ENCODE assay signal across 1 cellular context in the genomic region with DNA sequence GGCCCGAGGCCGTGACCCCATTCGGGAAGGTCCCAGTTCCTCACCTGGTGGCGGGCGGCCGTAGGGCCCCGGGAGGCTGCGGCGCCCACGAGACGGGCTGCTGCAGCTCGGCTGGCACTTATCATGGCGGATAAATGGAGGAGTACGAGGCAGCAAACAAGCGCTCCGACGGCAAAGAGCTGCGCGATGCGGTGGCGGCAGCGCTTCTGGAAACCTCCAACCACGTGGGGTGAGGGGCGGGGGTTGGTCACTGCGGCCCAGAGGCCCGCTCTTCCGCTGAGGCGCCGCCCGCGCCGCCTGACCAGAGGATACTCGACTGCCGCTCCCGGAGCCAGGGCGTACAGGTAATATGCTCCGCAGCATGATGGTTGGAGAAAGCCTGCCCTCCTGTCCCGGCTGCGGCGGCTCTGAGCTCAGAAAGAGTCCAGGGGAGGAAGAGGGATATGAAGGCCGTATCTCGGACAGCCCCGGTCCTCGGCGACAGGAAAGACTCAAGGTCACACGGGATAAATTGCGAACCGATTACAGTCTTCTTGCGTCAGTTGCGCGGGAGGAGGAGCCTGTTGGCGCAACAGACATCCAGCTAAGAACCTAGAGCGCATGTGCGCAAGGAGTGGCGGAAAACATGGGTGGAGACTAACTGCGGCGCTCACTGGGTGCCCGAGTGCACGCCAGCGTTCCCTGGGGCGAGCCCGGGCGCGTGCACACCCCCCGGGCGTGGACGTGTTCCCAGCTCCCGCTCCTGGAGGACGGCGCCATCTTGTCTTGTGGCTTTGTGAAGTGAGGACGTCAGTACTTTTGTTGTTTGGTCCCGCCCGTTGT.
TF ChIP-seq lines count a peak whose summit lies in the region.

A gene (minus strand): TSS at position 208 of the 822 bp plus-strand sequence. CDS start 83 bp downstream, at position 125.

TF ChIP-seq in HepG2, 621 proteins besides CTCF, POLR2A, EP300 and RAD21 (continued from another document and continues in another):
- peak; percentile 65; the same call in 1 of the 2 replicates for TF ChIP-seq JUNB (CRISPR knock-in tag; IDR thresholded peaks at IDR 0.05; ENCODE audit: borderline replicate concordance)
- TF ChIP-seq, protein P1, sequence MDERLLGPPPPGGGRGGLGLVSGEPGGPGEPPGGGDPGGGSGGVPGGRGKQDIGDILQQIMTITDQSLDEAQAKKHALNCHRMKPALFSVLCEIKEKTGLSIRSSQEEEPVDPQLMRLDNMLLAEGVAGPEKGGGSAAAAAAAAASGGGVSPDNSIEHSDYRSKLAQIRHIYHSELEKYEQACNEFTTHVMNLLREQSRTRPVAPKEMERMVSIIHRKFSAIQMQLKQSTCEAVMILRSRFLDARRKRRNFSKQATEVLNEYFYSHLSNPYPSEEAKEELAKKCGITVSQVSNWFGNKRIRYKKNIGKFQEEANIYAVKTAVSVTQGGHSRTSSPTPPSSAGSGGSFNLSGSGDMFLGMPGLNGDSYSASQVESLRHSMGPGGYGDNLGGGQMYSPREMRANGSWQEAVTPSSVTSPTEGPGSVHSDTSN (CRISPR knock-in tag; IDR thresholded peaks at IDR 0.05) = no peak
- TF ChIP-seq ZNF460 (CRISPR knock-in tag; IDR thresholded peaks at IDR 0.05; ENCODE audit: borderline replicate concordance) = no peak
- TF ChIP-seq, protein P2, sequence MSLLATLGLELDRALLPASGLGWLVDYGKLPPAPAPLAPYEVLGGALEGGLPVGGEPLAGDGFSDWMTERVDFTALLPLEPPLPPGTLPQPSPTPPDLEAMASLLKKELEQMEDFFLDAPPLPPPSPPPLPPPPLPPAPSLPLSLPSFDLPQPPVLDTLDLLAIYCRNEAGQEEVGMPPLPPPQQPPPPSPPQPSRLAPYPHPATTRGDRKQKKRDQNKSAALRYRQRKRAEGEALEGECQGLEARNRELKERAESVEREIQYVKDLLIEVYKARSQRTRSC (CRISPR knock-in tag; IDR thresholded peaks at IDR 0.05; ENCODE audit: low read depth) = no peak
- TF ChIP-seq, protein P3, sequence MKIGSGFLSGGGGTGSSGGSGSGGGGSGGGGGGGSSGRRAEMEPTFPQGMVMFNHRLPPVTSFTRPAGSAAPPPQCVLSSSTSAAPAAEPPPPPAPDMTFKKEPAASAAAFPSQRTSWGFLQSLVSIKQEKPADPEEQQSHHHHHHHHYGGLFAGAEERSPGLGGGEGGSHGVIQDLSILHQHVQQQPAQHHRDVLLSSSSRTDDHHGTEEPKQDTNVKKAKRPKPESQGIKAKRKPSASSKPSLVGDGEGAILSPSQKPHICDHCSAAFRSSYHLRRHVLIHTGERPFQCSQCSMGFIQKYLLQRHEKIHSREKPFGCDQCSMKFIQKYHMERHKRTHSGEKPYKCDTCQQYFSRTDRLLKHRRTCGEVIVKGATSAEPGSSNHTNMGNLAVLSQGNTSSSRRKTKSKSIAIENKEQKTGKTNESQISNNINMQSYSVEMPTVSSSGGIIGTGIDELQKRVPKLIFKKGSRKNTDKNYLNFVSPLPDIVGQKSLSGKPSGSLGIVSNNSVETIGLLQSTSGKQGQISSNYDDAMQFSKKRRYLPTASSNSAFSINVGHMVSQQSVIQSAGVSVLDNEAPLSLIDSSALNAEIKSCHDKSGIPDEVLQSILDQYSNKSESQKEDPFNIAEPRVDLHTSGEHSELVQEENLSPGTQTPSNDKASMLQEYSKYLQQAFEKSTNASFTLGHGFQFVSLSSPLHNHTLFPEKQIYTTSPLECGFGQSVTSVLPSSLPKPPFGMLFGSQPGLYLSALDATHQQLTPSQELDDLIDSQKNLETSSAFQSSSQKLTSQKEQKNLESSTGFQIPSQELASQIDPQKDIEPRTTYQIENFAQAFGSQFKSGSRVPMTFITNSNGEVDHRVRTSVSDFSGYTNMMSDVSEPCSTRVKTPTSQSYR (CRISPR knock-in tag; IDR thresholded peaks at IDR 0.05; ENCODE audit: borderline replicate concordance) = peak; percentile 62
- TF ChIP-seq ZFP36L2 (CRISPR knock-in tag; IDR thresholded peaks at IDR 0.05) = no peak
- no peak; the same call in 1 of the 2 replicates for TF ChIP-seq MLLT10 (CRISPR knock-in tag; IDR thresholded peaks at IDR 0.05)
- TF ChIP-seq ZC3H13 (CRISPR knock-in tag; IDR thresholded peaks at IDR 0.05) = peak; percentile 92
- no peak for TF ChIP-seq TRIM24 (CRISPR knock-in tag; IDR thresholded peaks at IDR 0.05)
- TF ChIP-seq, protein P4, sequence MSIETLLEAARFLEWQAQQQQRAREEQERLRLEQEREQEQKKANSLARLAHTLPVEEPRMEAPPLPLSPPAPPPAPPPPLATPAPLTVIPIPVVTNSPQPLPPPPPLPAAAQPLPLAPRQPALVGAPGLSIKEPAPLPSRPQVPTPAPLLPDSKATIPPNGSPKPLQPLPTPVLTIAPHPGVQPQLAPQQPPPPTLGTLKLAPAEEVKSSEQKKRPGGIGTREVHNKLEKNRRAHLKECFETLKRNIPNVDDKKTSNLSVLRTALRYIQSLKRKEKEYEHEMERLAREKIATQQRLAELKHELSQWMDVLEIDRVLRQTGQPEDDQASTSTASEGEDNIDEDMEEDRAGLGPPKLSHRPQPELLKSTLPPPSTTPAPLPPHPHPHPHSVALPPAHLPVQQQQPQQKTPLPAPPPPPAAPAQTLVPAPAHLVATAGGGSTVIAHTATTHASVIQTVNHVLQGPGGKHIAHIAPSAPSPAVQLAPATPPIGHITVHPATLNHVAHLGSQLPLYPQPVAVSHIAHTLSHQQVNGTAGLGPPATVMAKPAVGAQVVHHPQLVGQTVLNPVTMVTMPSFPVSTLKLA (IDR thresholded peaks at IDR 0.05) = peak; percentile 64; the same call in 1 of the 2 replicates
- 0 out of 2 replicates have a peak, but pooled peaks have one; percentile 63 for TF ChIP-seq KLF11 (CRISPR knock-in tag; IDR thresholded peaks at IDR 0.05)
- TF ChIP-seq TARDBP (CRISPR knock-in tag; IDR thresholded peaks at IDR 0.05) = peak; percentile 64
- no peak for TF ChIP-seq SOX6 (IDR thresholded peaks at IDR 0.05)
- TF ChIP-seq SOX6 (CRISPR knock-in tag; IDR thresholded peaks at IDR 0.05) = peak; percentile 71
- TF ChIP-seq, protein P5, sequence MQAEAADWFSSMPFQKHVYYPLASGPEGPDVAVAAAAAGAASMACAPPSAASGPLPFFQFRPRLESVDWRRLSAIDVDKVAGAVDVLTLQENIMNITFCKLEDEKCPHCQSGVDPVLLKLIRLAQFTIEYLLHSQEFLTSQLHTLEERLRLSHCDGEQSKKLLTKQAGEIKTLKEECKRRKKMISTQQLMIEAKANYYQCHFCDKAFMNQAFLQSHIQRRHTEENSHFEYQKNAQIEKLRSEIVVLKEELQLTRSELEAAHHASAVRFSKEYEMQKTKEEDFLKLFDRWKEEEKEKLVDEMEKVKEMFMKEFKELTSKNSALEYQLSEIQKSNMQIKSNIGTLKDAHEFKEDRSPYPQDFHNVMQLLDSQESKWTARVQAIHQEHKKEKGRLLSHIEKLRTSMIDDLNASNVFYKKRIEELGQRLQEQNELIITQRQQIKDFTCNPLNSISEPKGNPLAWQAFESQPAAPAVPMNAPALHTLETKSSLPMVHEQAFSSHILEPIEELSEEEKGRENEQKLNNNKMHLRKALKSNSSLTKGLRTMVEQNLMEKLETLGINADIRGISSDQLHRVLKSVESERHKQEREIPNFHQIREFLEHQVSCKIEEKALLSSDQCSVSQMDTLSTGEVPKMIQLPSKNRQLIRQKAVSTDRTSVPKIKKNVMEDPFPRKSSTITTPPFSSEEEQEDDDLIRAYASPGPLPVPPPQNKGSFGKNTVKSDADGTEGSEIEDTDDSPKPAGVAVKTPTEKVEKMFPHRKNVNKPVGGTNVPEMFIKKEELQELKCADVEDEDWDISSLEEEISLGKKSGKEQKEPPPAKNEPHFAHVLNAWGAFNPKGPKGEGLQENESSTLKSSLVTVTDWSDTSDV (CRISPR knock-in tag; IDR thresholded peaks at IDR 0.05) = no peak; the same call in 1 of the 2 replicates
- peak; percentile 70; the same call in 1 of the 2 replicates for TF ChIP-seq MTF1 (CRISPR knock-in tag; IDR thresholded peaks at IDR 0.05)
- peak; percentile 73 for TF ChIP-seq ZNF205 (CRISPR knock-in tag; IDR thresholded peaks at IDR 0.05)
- TF ChIP-seq HNRNPUL1 (IDR thresholded peaks at IDR 0.05; ENCODE audit: low read depth, low read length) = no peak
- TF ChIP-seq, protein P6, sequence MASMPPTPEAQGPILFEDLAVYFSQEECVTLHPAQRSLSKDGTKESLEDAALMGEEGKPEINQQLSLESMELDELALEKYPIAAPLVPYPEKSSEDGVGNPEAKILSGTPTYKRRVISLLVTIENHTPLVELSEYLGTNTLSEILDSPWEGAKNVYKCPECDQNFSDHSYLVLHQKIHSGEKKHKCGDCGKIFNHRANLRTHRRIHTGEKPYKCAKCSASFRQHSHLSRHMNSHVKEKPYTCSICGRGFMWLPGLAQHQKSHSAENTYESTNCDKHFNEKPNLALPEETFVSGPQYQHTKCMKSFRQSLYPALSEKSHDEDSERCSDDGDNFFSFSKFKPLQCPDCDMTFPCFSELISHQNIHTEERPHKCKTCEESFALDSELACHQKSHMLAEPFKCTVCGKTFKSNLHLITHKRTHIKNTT (CRISPR knock-in tag; IDR thresholded peaks at IDR 0.05) = no peak
- TF ChIP-seq, protein P7, sequence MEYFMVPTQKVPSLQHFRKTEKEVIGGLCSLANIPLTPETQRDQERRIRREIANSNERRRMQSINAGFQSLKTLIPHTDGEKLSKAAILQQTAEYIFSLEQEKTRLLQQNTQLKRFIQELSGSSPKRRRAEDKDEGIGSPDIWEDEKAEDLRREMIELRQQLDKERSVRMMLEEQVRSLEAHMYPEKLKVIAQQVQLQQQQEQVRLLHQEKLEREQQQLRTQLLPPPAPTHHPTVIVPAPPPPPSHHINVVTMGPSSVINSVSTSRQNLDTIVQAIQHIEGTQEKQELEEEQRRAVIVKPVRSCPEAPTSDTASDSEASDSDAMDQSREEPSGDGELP (IDR thresholded peaks at IDR 0.05; ENCODE audit: borderline replicate concordance, low read depth) = peak; percentile 20; the same call in 1 of the 2 replicates
- TF ChIP-seq, protein P8, sequence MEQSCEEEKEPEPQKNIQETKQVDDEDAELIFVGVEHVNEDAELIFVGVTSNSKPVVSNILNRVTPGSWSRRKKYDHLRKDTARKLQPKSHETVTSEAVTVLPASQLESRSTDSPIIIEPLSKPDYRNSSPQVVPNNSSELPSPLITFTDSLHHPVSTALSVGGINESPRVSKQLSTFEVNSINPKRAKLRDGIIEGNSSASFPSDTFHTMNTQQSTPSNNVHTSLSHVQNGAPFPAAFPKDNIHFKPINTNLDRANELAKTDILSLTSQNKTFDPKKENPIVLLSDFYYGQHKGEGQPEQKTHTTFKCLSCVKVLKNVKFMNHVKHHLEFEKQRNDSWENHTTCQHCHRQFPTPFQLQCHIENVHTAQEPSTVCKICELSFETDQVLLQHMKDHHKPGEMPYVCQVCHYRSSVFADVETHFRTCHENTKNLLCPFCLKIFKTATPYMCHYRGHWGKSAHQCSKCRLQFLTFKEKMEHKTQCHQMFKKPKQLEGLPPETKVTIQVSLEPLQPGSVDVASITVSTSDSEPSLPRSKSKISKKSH (CRISPR knock-in tag; IDR thresholded peaks at IDR 0.05; ENCODE audit: borderline replicate concordance) = no peak; the same call in 1 of the 2 replicates
- TF ChIP-seq ZMAT3 (CRISPR knock-in tag; conservative IDR thresholded peaks at IDR 0.05) = peak; percentile 93
- TF ChIP-seq, protein P9, sequence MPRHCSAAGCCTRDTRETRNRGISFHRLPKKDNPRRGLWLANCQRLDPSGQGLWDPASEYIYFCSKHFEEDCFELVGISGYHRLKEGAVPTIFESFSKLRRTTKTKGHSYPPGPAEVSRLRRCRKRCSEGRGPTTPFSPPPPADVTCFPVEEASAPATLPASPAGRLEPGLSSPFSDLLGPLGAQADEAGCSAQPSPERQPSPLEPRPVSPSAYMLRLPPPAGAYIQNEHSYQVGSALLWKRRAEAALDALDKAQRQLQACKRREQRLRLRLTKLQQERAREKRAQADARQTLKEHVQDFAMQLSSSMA (CRISPR knock-in tag; IDR thresholded peaks at IDR 0.05) = peak; percentile 98
- no peak for TF ChIP-seq NCOA2 (CRISPR knock-in tag; IDR thresholded peaks at IDR 0.05)
- TF ChIP-seq ZFY (CRISPR knock-in tag; IDR thresholded peaks at IDR 0.05) = peak; percentile 96
- no peak for TF ChIP-seq ZNF672 (CRISPR knock-in tag; IDR thresholded peaks at IDR 0.05)
- 0 out of 2 replicates have a peak, but pooled peaks have one; percentile 47 for TF ChIP-seq ZFP1 (CRISPR knock-in tag; IDR thresholded peaks at IDR 0.05)
- TF ChIP-seq, protein P10, sequence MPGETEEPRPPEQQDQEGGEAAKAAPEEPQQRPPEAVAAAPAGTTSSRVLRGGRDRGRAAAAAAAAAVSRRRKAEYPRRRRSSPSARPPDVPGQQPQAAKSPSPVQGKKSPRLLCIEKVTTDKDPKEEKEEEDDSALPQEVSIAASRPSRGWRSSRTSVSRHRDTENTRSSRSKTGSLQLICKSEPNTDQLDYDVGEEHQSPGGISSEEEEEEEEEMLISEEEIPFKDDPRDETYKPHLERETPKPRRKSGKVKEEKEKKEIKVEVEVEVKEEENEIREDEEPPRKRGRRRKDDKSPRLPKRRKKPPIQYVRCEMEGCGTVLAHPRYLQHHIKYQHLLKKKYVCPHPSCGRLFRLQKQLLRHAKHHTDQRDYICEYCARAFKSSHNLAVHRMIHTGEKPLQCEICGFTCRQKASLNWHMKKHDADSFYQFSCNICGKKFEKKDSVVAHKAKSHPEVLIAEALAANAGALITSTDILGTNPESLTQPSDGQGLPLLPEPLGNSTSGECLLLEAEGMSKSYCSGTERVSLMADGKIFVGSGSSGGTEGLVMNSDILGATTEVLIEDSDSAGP (CRISPR knock-in tag; IDR thresholded peaks at IDR 0.05; ENCODE audit: borderline replicate concordance) = peak; percentile 92
- no peak; the same call in 1 of the 2 replicates for TF ChIP-seq TSC22D2 (CRISPR knock-in tag; IDR thresholded peaks at IDR 0.05; ENCODE audit: borderline replicate concordance)
- TF ChIP-seq, protein P11, sequence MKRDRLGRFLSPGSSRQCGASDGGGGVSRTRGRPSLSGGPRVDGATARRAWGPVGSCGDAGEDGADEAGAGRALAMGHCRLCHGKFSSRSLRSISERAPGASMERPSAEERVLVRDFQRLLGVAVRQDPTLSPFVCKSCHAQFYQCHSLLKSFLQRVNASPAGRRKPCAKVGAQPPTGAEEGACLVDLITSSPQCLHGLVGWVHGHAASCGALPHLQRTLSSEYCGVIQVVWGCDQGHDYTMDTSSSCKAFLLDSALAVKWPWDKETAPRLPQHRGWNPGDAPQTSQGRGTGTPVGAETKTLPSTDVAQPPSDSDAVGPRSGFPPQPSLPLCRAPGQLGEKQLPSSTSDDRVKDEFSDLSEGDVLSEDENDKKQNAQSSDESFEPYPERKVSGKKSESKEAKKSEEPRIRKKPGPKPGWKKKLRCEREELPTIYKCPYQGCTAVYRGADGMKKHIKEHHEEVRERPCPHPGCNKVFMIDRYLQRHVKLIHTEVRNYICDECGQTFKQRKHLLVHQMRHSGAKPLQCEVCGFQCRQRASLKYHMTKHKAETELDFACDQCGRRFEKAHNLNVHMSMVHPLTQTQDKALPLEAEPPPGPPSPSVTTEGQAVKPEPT (CRISPR knock-in tag; IDR thresholded peaks at IDR 0.05; ENCODE audit: low read depth) = peak; percentile 64
- peak; percentile 91 for TF ChIP-seq KMT2B (CRISPR knock-in tag; IDR thresholded peaks at IDR 0.05)
- peak; percentile 95 for TF ChIP-seq EED (CRISPR knock-in tag; IDR thresholded peaks at IDR 0.05)
- TF ChIP-seq ZNF792 (CRISPR knock-in tag; IDR thresholded peaks at IDR 0.05) = peak; percentile 86
- TF ChIP-seq BRD4 (CRISPR knock-in tag; IDR thresholded peaks at IDR 0.05) = peak; percentile 69
- peak; percentile 93; the same call in 1 of the 2 replicates for TF ChIP-seq KDM5B (CRISPR knock-in tag; IDR thresholded peaks at IDR 0.05; ENCODE audit: borderline replicate concordance)
- TF ChIP-seq ZC3H4 (CRISPR knock-in tag; IDR thresholded peaks at IDR 0.05; ENCODE audit: borderline replicate concordance) = peak; percentile 62; the same call in 1 of the 2 replicates
